ENCODE assay signal across 17 cellular contexts in the genomic region with DNA sequence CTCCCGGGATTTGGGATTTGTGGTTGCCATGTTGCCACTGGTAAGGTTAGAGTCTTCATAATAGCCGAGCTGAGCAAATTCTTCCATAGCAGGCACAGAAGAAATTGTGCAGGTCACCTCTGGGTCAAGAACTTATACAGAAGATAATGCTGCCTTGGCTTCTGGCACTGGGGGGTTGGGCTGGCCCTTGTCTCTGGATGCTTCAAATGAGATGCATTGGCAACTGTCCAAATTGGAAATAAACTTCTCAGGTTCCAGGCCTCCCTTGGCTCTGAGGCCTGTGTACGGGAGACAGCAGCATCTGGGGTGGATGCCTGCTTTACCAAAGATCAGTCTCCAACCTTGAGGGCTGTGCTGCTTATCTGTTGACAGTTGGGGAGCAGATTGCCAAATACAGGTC. TPM values are rescaled to one million over a fixed set of nuclear protein-coding genes. Genes with fewer than 3 reads are reported as not detected.
DNase-seq lines count a peak whose midpoint lies in the region; ATAC-seq, FAIRE-seq and TF ChIP-seq lines count a peak whose summit lies in the region.
"Had no signal": no experiment of that assay in that cellular context is flagged by ENCODE, and none has a peak within 500 bp of the region (broad histone marks: within the 10 kb centered on the region; RNA-seq: fewer than 3 reads in every experiment).

No MANE protein-coding gene starts in this region.

- POLR2A ChIA-PET in K562 (lab: Yijun Ruan, JAX), result interaction anchor here (0.6 kb wide), 1 partner anchor 10 kb away, joined by 4 read pairs; no protein-coding TSS in a partner anchor
- POLR2A ChIA-PET in naive thymus-derived CD4-positive, alpha-beta T cell (lab: Charles Lee), result no interaction called here

- no TSS peak for BruUV-seq in K562 (replicated peaks; lab: Mats Ljungman, UMichigan)

- peak overlapping the region in 1 of 2 experiments; percentile 48; a peak in 1 of 4 replicates for H3K9ac ChIP-seq in K562 (ENCODE audit: insufficient read depth in 1 of 2, low read depth in 2 of 2, low read length in 2 of 2)

- no peaks in the 10 kb centered on the region for H3K9me3 Mint-ChIP-seq in type B pancreatic cell
- no peaks in the 10 kb centered on the region for H3K9me3 Mint-ChIP-seq in naive thymus-derived CD4-positive, alpha-beta T cell
- H3K9me3 Mint-ChIP-seq: activated CD4-positive, alpha-beta T cell treated with anti-CD3 and anti-CD28 coated beads, Interleukin-2, amount 10 ng/mL, durations not matched to agents 7 days and 5 days; activated naive CD8-positive, alpha-beta T cell treated with anti-CD3 and anti-CD28 coated beads, Interleukin-2, amount 10 ng/mL, durations not matched to agents 7 days and 5 days; T-helper 2 cell treated with Interferon-gamma antibody and Interleukin-4, amounts not matched to agents 5 μg/mL and 100 μg/mL, for 36 hours had no signal

- H3K9me1 ChIP-seq in K562 (ENCODE audit: control insufficient read depth, insufficient read depth, low read length), result no peaks in the 10 kb centered on the region

- H3K4me1 ChIP-seq in K562 (replicated peaks in 1 of 2; ENCODE audit: control insufficient read depth in 2 of 2, insufficient read depth in 2 of 2, low read length in 2 of 2), result peaks cover 2 to 7% of the 10 kb centered on the region in 2 experiments; a peak in 2 of 5 replicates
- H3K4me1 ChIP-seq in naive thymus-derived CD4-positive, alpha-beta T cell (ENCODE audit: control insufficient read depth in 2 of 2, insufficient read depth in 2 of 2, low read length in 2 of 2), result no peaks in the 10 kb centered on the region
- H3K4me1 ChIP-seq: vagina had no signal

- no peak; the same call in 1 of the 2 replicates for TF ChIP-seq EP300 in K562 (IDR thresholded peaks at IDR 0.05; ENCODE audit: low read length)

- peak; percentile 91 for ATAC-seq in K562
- no peak for ATAC-seq in left lobe of liver
- ATAC-seq in naive thymus-derived CD4-positive, alpha-beta T cell, result no peak
- ATAC-seq: stimulated activated naive CD8-positive, alpha-beta T cell treated with anti-CD3 and anti-CD28 coated beads, Interleukin-15, Interleukin-2, amounts not matched to agents 100 U/mL and 50 U/mL, for 24 hours had no signal

- H3K4me3 Mint-ChIP-seq in type B pancreatic cell, result no peak overlapping the region
- H3K4me3 Mint-ChIP-seq in naive thymus-derived CD4-positive, alpha-beta T cell, result no peak overlapping the region
- H3K4me3 Mint-ChIP-seq: activated CD4-positive, alpha-beta T cell treated with anti-CD3 and anti-CD28 coated beads, Interleukin-2, amount 10 ng/mL, durations not matched to agents 7 days and 5 days; activated naive CD8-positive, alpha-beta T cell treated with anti-CD3 and anti-CD28 coated beads, Interleukin-2, amount 10 ng/mL, durations not matched to agents 7 days and 5 days; T-helper 2 cell treated with Interferon-gamma antibody and Interleukin-4, amounts not matched to agents 5 μg/mL and 100 μg/mL, for 36 hours had no signal

- TF ChIP-seq POLR2A in GM12891 (IDR thresholded peaks at IDR 0.05; ENCODE audit: low read depth, low read length), result no peak
- TF ChIP-seq POLR2A in K562 (conservative IDR thresholded peaks at IDR 0.05), result no peak

- CTCF ChIA-PET in K562 (lab: Yijun Ruan, JAX; ENCODE audit: low intra/inter-chr PET ratio), result no interaction called here
- CTCF ChIA-PET in naive thymus-derived CD4-positive, alpha-beta T cell (lab: Charles Lee), result no interaction called here

- intact Hi-C loops in K562 (cut with micrococcal nuclease), result no loop called here
- intact Hi-C loops in naive thymus-derived CD4-positive, alpha-beta T cell (cut with micrococcal nuclease), result no loop called here

- peaks cover 9% of the 10 kb centered on the region for H3K36me3 Mint-ChIP-seq in type B pancreatic cell
- no peaks in the 10 kb centered on the region for H3K36me3 Mint-ChIP-seq in naive thymus-derived CD4-positive, alpha-beta T cell
- H3K36me3 Mint-ChIP-seq: activated naive CD8-positive, alpha-beta T cell treated with anti-CD3 and anti-CD28 coated beads, Interleukin-2, amount 10 ng/mL, durations not matched to agents 7 days and 5 days had no signal

- TF ChIP-seq CTCF in K562 (IDR thresholded peaks at IDR 0.05 in 2 of 3, conservative IDR thresholded peaks at IDR 0.05 in 1 of 3; ENCODE audit: insufficient read depth in 2 of 3, low read depth in 1 of 3, low read length in 3 of 3) (no peak), type B pancreatic cell (conservative IDR thresholded peaks at IDR 0.05) (no peak)

- 0 out of 3 replicates have a peak overlapping the region, but pooled peaks have one; percentile 1 for H3K27ac ChIP-seq in K562 (ENCODE audit: extremely low read depth, low read depth, low read length)
- H3K27ac ChIP-seq in naive thymus-derived CD4-positive, alpha-beta T cell (ENCODE audit: low read depth, low read length), result no peak overlapping the region
- H3K27ac ChIP-seq: epithelial cell of prostate, vagina had no signal

- H3K27me3 ChIP-seq in K562 (ENCODE audit: control insufficient read depth in 2 of 2, insufficient read depth in 2 of 2, low read length in 2 of 2), result no peaks in the 10 kb centered on the region
- no peaks in the 10 kb centered on the region for H3K27me3 ChIP-seq in naive thymus-derived CD4-positive, alpha-beta T cell (ENCODE audit: control insufficient read depth in 2 of 2, insufficient read depth in 2 of 2, low read length in 2 of 2)
- H3K27me3 ChIP-seq: vagina had no signal

- H3K4me2 ChIP-seq in K562 (ENCODE audit: insufficient read depth, low read length), result peak overlapping the region; percentile 32

- no peaks in the 10 kb centered on the region for H3K9me3 ChIP-seq in K562 (replicated peaks; ENCODE audit: control insufficient read depth, insufficient read depth, low read depth, low read length)
- H3K9me3 ChIP-seq in naive thymus-derived CD4-positive, alpha-beta T cell (ENCODE audit: control insufficient read depth in 2 of 3, low read length in 3 of 3), result no peaks in the 10 kb centered on the region
- H3K9me3 ChIP-seq: vagina had no signal

- peak; percentile 45 for DNase-seq in COR-L47 (lab: John Stamatoyannopoulos, UW)
- no peak for DNase-seq in GM12891 (ENCODE audit: insufficient read length, low spot score)
- DNase-seq in NCI-H2196 treated with DMSO at 0.1 percent for 48 hours (lab: John Stamatoyannopoulos, UW; ENCODE audit: unreplicated experiment), result peak; percentile 41
- DNase-seq in K562 (ENCODE audit: extremely low read depth in 1 of 4, low spot score in 3 of 4), result peak in 2 of 4 experiments; percentile 41 to 90
- no peak for DNase-seq in left lobe of liver (ENCODE audit: low spot score)
- DNase-seq in type B pancreatic cell (ENCODE audit: extremely low spot score, unreplicated experiment), result no peak
- DNase-seq in naive thymus-derived CD4-positive, alpha-beta T cell, result no peak
- DNase-seq in dedifferentiated amniotic fluid mesenchymal stem cell (ENCODE audit: extremely low spot score), result no peak
- DNase-seq: activated CD4-positive, alpha-beta T cell treated with anti-CD3 and anti-CD28 coated beads, Interleukin-2, amount 10 ng/mL, durations not matched to agents 7 days and 5 days; activated naive CD8-positive, alpha-beta T cell treated with anti-CD3 and anti-CD28 coated beads, Interleukin-2, amount 10 ng/mL, durations not matched to agents 7 days and 5 days; activated T-cell treated with anti-CD3 and anti-CD28 coated beads, Interleukin-2, amount 50 U/mL, for 1 hour; hippocampal formation; NCI-H2081 treated with DMSO at 0.1 percent for 48 hours; stimulated activated naive CD8-positive, alpha-beta T cell treated with anti-CD3 and anti-CD28 coated beads, Interleukin-15, Interleukin-2, amounts not matched to agents 100 U/mL and 50 U/mL, for 24 hours had no signal

- FAIRE-seq in GM12891 (lab: Jason Lieb, UNC), result peak; percentile 67
- peak; percentile 78 for FAIRE-seq in K562 (lab: Jason Lieb, UNC)

- no peaks in the 10 kb centered on the region for H3K79me2 ChIP-seq in K562 (ENCODE audit: control insufficient read depth, insufficient read depth, low read length)

- no peak for TF ChIP-seq RAD21 in K562 (CRISPR knock-in tag; conservative IDR thresholded peaks at IDR 0.05 in 1 of 2, IDR thresholded peaks at IDR 0.05 in 1 of 2)

- in situ Hi-C loops in K562 (cut with MboI), result no loop called here

- H3K4me3 ChIP-seq in K562, result no peak overlapping the region
- no peak overlapping the region for H3K4me3 ChIP-seq in naive thymus-derived CD4-positive, alpha-beta T cell (ENCODE audit: low read length)
- H3K4me3 ChIP-seq: vagina had no signal

- peaks cover 30% of the 10 kb centered on the region for H3K4me1 Mint-ChIP-seq in type B pancreatic cell (ENCODE audit: unreplicated experiment)
- peaks cover 0 to 1% (median 0%) of the 10 kb centered on the region in 7 donors for H3K4me1 Mint-ChIP-seq in naive thymus-derived CD4-positive, alpha-beta T cell
- H3K4me1 Mint-ChIP-seq: activated CD4-positive, alpha-beta T cell treated with anti-CD3 and anti-CD28 coated beads, Interleukin-2, amount 10 ng/mL, durations not matched to agents 7 days and 5 days; activated naive CD8-positive, alpha-beta T cell treated with anti-CD3 and anti-CD28 coated beads, Interleukin-2, amount 10 ng/mL, durations not matched to agents 7 days and 5 days had no signal

- no peaks in the 10 kb centered on the region for H3K27me3 Mint-ChIP-seq in type B pancreatic cell
- peaks cover 0 to 6% (median under 1%) of the 10 kb centered on the region in 5 donors for H3K27me3 Mint-ChIP-seq in naive thymus-derived CD4-positive, alpha-beta T cell
- H3K27me3 Mint-ChIP-seq: activated CD4-positive, alpha-beta T cell treated with anti-CD3 and anti-CD28 coated beads, Interleukin-2, amount 10 ng/mL, durations not matched to agents 7 days and 5 days had no signal

- H3K36me3 ChIP-seq in K562 (ENCODE audit: control insufficient read depth, insufficient read depth, low read length), result no peaks in the 10 kb centered on the region
- no peaks in the 10 kb centered on the region for H3K36me3 ChIP-seq in naive thymus-derived CD4-positive, alpha-beta T cell (ENCODE audit: control insufficient read depth in 2 of 3, insufficient read depth in 3 of 3, low read length in 3 of 3)
- H3K36me3 ChIP-seq: vagina had no signal

- no peak overlapping the region for H3K27ac Mint-ChIP-seq in type B pancreatic cell
- H3K27ac Mint-ChIP-seq in naive thymus-derived CD4-positive, alpha-beta T cell, result no peak overlapping the region
- H3K27ac Mint-ChIP-seq: activated CD4-positive, alpha-beta T cell treated with anti-CD3 and anti-CD28 coated beads, Interleukin-2, amount 10 ng/mL, durations not matched to agents 7 days and 5 days; activated naive CD8-positive, alpha-beta T cell treated with anti-CD3 and anti-CD28 coated beads, Interleukin-2, amount 10 ng/mL, durations not matched to agents 7 days and 5 days; T-helper 2 cell treated with Interferon-gamma antibody and Interleukin-4, amounts not matched to agents 5 μg/mL and 100 μg/mL, for 36 hours had no signal

- 0 out of 2 replicates have a peak overlapping the region, but pooled peaks have one; percentile 2 for H2AFZ ChIP-seq in K562 (ENCODE audit: low read depth, low read length)

- no peaks in the 10 kb centered on the region for H4K20me1 ChIP-seq in K562 (replicated peaks; ENCODE audit: control insufficient read depth, insufficient read depth, low read length)

- 3% methylated on average over 3 of the region's 3 CpGs for WGBS in K562 (ENCODE audit: insufficient coverage, low coverage, missing lambda C conversion rate)

RNA-seq across cellular contexts. Expression of gene MYO6, which starts 26.2 kb away (rescaled TPM):
- 1.8 TPM for polyA plus RNA-seq in GM12891 (2012; ENCODE audit: low read depth, missing spikeins)
- total RNA-seq in K562 (2011; cell fraction: chromatin; rRNA removed; ENCODE audit: low replicate concordance), result 1.3 and 5.5 TPM in 2 replicates
- total RNA-seq in K562 (2011; cell fraction: nucleolus; rRNA removed), result 0.67 and 1.2 TPM in 2 replicates
- total RNA-seq in K562 (2011; cell fraction: nucleoplasm; rRNA removed), result 1.9 and 2.3 TPM in 2 replicates
- total RNA-seq in K562 (2014; rRNA removed), result 1.7 and 3.8 TPM in 2 replicates
- total RNA-seq in K562 (2014; rRNA removed; fragmentation: Illumina TruSeq; extraction: Trizol), result 2.8 and 3.3 TPM in 2 replicates
- total RNA-seq in K562 (2015; rRNA removed; fragmentation: Illumina TruSeq; extraction: Trizol), result 2.4 and 2.7 TPM in 2 replicates
- 5.4 and 5.5 TPM in 2 replicates for total RNA-seq in K562 (2021)
- 2.4 and 5.4 TPM in 2 replicates for polyA plus RNA-seq in K562 (2011; rRNA removed)
- 0.63 and 3.2 TPM in 2 replicates for polyA plus RNA-seq in K562 (2011; cell fraction: cytosol; rRNA removed)
- polyA plus RNA-seq in K562 (2011; cell fraction: nucleus; rRNA removed), result 1.9 and 8.2 TPM in 2 replicates
- 4.1 and 4.5 TPM in 2 replicates for polyA plus RNA-seq in K562 (2012)
- 4.3 and 4.7 TPM in 2 replicates for polyA plus RNA-seq in K562 (2014; fragmentation: Illumina TruSeq; extraction: Trizol)
- 1 to 10 TPM; 1.3 to 1.5 TPM for polyA plus RNA-seq in K562 (2014; fragmentation: Nextera tagmentation; extraction: Ambion mirVana)
- polyA plus RNA-seq in K562 (2014; rRNA removed), result 2.6 and 2.8 TPM in 2 replicates
- 4.0 and 11.5 TPM in 2 replicates for polyA minus RNA-seq in K562 (2011; rRNA and poly(A)+ RNA removed)
- 1.8 and 4.4 TPM in 2 replicates for polyA minus RNA-seq in K562 (2011; cell fraction: cytosol; rRNA and poly(A)+ RNA removed)
- polyA minus RNA-seq in K562 (2011; cell fraction: nucleus; rRNA and poly(A)+ RNA removed), result 1.3 and 11.4 TPM in 2 replicates
- 15.3 TPM for total RNA-seq in left lobe of liver
- 46.7 and 110 TPM in 2 replicates for total RNA-seq in type B pancreatic cell (ENCODE audit: low replicate concordance)
- 1 to 10 TPM in 2 of 5 experiments, under 1 TPM in 3; 0.34 to 3.1 (median 0.94) TPM for total RNA-seq in naive thymus-derived CD4-positive, alpha-beta T cell
- under 1 TPM; 0.27 to 0.99 TPM for polyA plus RNA-seq in naive thymus-derived CD4-positive, alpha-beta T cell

Comparison
In these comparisons a context has a peak if more than half of its experiments do, and no peak if none do; other contexts are left out.
1. DNase-seq: peak in COR-L47 (single experiment) and NCI-H2196 treated with DMSO at 0.1 percent for 48 hours (single experiment); none in GM12891 (single experiment), left lobe of liver (single experiment), type B pancreatic cell (single experiment), naive thymus-derived CD4-positive, alpha-beta T cell (0 of 9) and dedifferentiated amniotic fluid mesenchymal stem cell (single experiment).